8 cellular contexts compared by ENCODE assay signal in the genomic region with DNA sequence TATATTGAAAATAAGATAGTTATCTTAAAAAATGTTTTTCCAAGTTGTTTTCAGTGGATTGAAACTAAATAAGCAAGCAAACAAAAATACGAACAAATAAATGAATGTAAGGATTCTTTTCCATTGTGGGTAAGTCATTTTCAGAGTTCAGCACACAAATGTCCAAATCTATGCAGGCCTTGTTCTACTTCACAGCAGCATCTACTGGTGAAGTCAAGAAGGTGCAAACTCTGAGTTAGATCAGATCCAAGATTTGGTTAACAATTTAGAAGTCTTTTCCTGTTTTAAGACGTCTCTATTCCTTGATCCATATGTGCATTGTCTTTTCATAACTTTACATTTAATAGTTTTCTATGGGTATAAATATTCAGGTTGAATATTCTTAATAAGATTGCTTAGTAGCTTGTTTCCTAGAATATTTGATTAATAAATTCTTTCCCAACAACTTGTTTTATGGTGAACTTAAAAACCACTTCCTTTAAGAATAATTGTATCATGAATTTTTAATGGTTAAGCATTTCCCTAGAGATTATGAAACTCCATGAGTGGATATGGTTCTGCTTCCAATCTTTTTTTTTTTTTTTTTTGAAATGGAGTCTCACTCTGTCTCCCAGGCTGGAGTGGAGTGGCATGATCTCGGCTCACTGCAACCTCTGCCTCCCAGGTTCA. TPM values are rescaled to one million over a fixed set of nuclear protein-coding genes. Genes with fewer than 3 reads are reported as not detected.
DNase-seq lines count a peak whose midpoint lies in the region; FAIRE-seq and TF ChIP-seq lines count a peak whose summit lies in the region.

No MANE protein-coding gene starts in this region.

- TF ChIP-seq CTCF in AG04450 (IDR thresholded peaks at IDR 0.05; ENCODE audit: low read depth, low read length) (peak; percentile 83), HFF-Myc (IDR thresholded peaks at IDR 0.05; ENCODE audit: low read depth, low read length, missing control alignments) (peak; percentile 65)

- TF ChIP-seq POLR2A in GM12891 (IDR thresholded peaks at IDR 0.05; ENCODE audit: low read depth, low read length) = no peak

- no peaks in the 10 kb centered on the region for H3K27me3 ChIP-seq in AG04450 (ENCODE audit: control insufficient read depth, insufficient read depth, low read length)

- no peak overlapping the region for H3K4me3 ChIP-seq in AG04450 (ENCODE audit: low read depth, low read length)
- no peak overlapping the region for H3K4me3 ChIP-seq in HFF-Myc (replicated peaks; ENCODE audit: low read depth, low read length)

- H3K9me3 ChIP-seq in AG04450 (ENCODE audit: control insufficient read depth, insufficient read depth, low read length) = no peaks in the 10 kb centered on the region

- H3K27ac ChIP-seq in AG04450 (ENCODE audit: low read depth, low read length) = no peak overlapping the region

- DNase-seq in AG04450 (ENCODE audit: low read depth, low spot score) = no peak
- DNase-seq in HFF-Myc (ENCODE audit: extremely low read depth, low read depth) = no peak
- peak; percentile 18 for DNase-seq in SW480 (ENCODE audit: low spot score)
- DNase-seq in inferior parietal cortex (ENCODE audit: extremely low spot score) = peak; percentile 31
- no peak for DNase-seq in GM12891 (ENCODE audit: insufficient read length, low spot score)
- DNase-seq in ecto neural progenitor cell (ENCODE audit: low spot score) = no peak
- no peak for DNase-seq in activated T-cell treated with anti-CD3 and anti-CD28 coated beads for 4 hours
- DNase-seq in NCI-H2196 treated with DMSO at 0.1 percent for 48 hours (lab: John Stamatoyannopoulos, UW; ENCODE audit: unreplicated experiment) = no peak

- POLR2A ChIA-PET in AG04450 (lab: Yijun Ruan, JAX) = no interaction called here

- FAIRE-seq in GM12891 (lab: Jason Lieb, UNC) = no peak

- CTCF ChIA-PET in AG04450 (lab: Charles Lee) = interaction anchor here (0.7 to 2.1 kb wide), 10 partner anchors 9 to 1668 kb away, joined by 3 to 16 read pairs (median 5); no protein-coding TSS in a partner anchor

TF ChIP-seq in GM12891, 5 proteins besides CTCF, POLR2A, EP300 and RAD21:
- TF ChIP-seq POU2F2 (IDR thresholded peaks at IDR 0.05; ENCODE audit: low read depth, low read length) = no peak
- no peak for TF ChIP-seq SPI1 (IDR thresholded peaks at IDR 0.05; ENCODE audit: low read depth, low read length)
- TF ChIP-seq POLR2AphosphoS5 (IDR thresholded peaks at IDR 0.05; ENCODE audit: low read depth, low read length) = no peak

RNA-seq across cellular contexts. Expression of a gene that starts 10.5 kb away (rescaled TPM):
- 210 and 235 TPM in 2 replicates for polyA plus RNA-seq in AG04450 (2011; rRNA removed)
- 97.4 and 107 TPM in 2 replicates for polyA minus RNA-seq in AG04450 (2011; rRNA and poly(A)+ RNA removed)
- polyA plus RNA-seq in GM12891 (2012; ENCODE audit: low read depth, missing spikeins) = 0.04 TPM

RNA-seq across cellular contexts. Expression of a gene that starts 56.1 kb away (rescaled TPM):
- polyA plus RNA-seq in AG04450 (2011; rRNA removed) = 27.3 and 36.4 TPM in 2 replicates
- 28.2 and 39.8 TPM in 2 replicates for polyA minus RNA-seq in AG04450 (2011; rRNA and poly(A)+ RNA removed)
- not detected for polyA plus RNA-seq in GM12891 (2012; ENCODE audit: low read depth, missing spikeins)

Comparison
In these comparisons a context has a peak if more than half of its experiments do, and no peak if none do; other contexts are left out.
1. DNase-seq: peak in SW480 (single experiment) and inferior parietal cortex (single experiment); none in AG04450 (single experiment), HFF-Myc (single experiment), GM12891 (single experiment), ecto neural progenitor cell (single experiment), activated T-cell treated with anti-CD3 and anti-CD28 coated beads for 4 hours (single experiment) and NCI-H2196 treated with DMSO at 0.1 percent for 48 hours (single experiment).